In genomic region chr2:177989029-177989885, GRCh38 we compare ENCODE assay signal across 19 cellular contexts.
A peak's percentile ranks its signal among the peaks of the same experiment; 100 is the strongest.
DNase-seq lines count a peak whose midpoint lies in the region; ATAC-seq and TF ChIP-seq lines count a peak whose summit lies in the region.
"Had no signal": no experiment of that assay in that cellular context is flagged by ENCODE, and none has a peak within 500 bp of the region (broad histone marks: within the 10 kb centered on the region; RNA-seq: fewer than 3 reads in every experiment).

No MANE protein-coding gene starts in this region.

- H2AFZ ChIP-seq in ACC112 (ENCODE audit: low read length, unreplicated experiment), result no peak overlapping the region

- in situ Hi-C loops in astrocyte of the cerebellum (cut with HindIII; ENCODE audit: low sequenced_read_pairs), result no loop called here

- TF ChIP-seq CTCF in HEK293 (tag by site-specific recombination; IDR thresholded peaks at IDR 0.05) (no peak), astrocyte of the cerebellum (IDR thresholded peaks at IDR 0.05; ENCODE audit: low read depth, low read length, missing control alignments) (no peak), stomach (IDR thresholded peaks at IDR 0.05) (no peak)

- no peaks in the 10 kb centered on the region for H3K9me3 ChIP-seq in HEK293 (ENCODE audit: control insufficient read depth, insufficient read depth, low read depth, low read length)
- H3K9me3 ChIP-seq in stomach, result no peaks in the 10 kb centered on the region
- H3K9me3 ChIP-seq: psoas muscle, tibial nerve had no signal

- POLR2A ChIA-PET in HEK293 (lab: Yijun Ruan, JAX), result no interaction called here

- H3K4me1 ChIP-seq in ACC112 (ENCODE audit: control insufficient read depth, insufficient read depth, low read length, unreplicated experiment), result peaks cover 3% of the 10 kb centered on the region
- no peaks in the 10 kb centered on the region; the same call in 1 of the 2 replicates for H3K4me1 ChIP-seq in HEK293 (ENCODE audit: control insufficient read depth, insufficient read depth, low read length)
- no peaks in the 10 kb centered on the region for H3K4me1 ChIP-seq in stomach
- H3K4me1 ChIP-seq: psoas muscle, tibial nerve had no signal

- ATAC-seq in HG02970 (IDR thresholded peaks at IDR 0.05; ENCODE audit: low FRiP score, unreplicated experiment), result no peak
- ATAC-seq: naive thymus-derived CD8-positive, alpha-beta T cell; psoas muscle; stimulated activated effector memory CD8-positive, alpha-beta T cell treated with anti-CD3 and anti-CD28 coated beads, Interleukin-12 subunit alpha, Interleukin-12 subunit beta, amount 100 ng/mL, for 72 hours had no signal

- H3K4me3 ChIP-seq in ACC112 (ENCODE audit: low read depth, low read length) (no peak overlapping the region), HEK293 (ENCODE audit: low read depth, low read length) (no peak overlapping the region), astrocyte of the cerebellum (ENCODE audit: low read depth, low read length) (no peak overlapping the region), stomach (no peak overlapping the region)
- H3K4me3 ChIP-seq: coronary artery, psoas muscle, tibial nerve had no signal

- WGBS in stomach, 5 donors, result 77 to 79% (median 79%) methylated on average over 4 of the region's 4 CpGs

- no peak for TF ChIP-seq POLR2A in stomach (IDR thresholded peaks at IDR 0.05)

- intact Hi-C loops in stomach (cut with DNase I; ENCODE audit: low total_unique reads), result no loop called here

- H3K36me3 ChIP-seq in ACC112 (ENCODE audit: insufficient read depth, low read length) (no peaks in the 10 kb centered on the region), HEK293 (ENCODE audit: control insufficient read depth in 2 of 2, insufficient read depth in 1 of 2, low read length in 2 of 2) (no peaks in the 10 kb centered on the region), stomach (no peaks in the 10 kb centered on the region)
- H3K36me3 ChIP-seq: tibial nerve had no signal

- H3K27me3 ChIP-seq in ACC112 (ENCODE audit: insufficient read depth, low read length) (peaks cover 17% of the 10 kb centered on the region; the same call in 1 of the 2 replicates), stomach (no peaks in the 10 kb centered on the region)
- H3K27me3 ChIP-seq: tibial nerve had no signal

- CTCF ChIA-PET in HEK293 (lab: Yijun Ruan, JAX), result no interaction called here

- no peaks in the 10 kb centered on the region for H3K79me2 ChIP-seq in ACC112 (ENCODE audit: control insufficient read depth, insufficient read depth, low read length, unreplicated experiment)

- peak; percentile 40 for DNase-seq in astrocyte of the cerebellum (ENCODE audit: low read depth)
- DNase-seq in kidney tubule cell (ENCODE audit: low spot score), result peak; percentile 98
- no peak for DNase-seq in ecto neural progenitor cell (ENCODE audit: low spot score)
- DNase-seq in stomach, result no peak
- no peak for DNase-seq in NCI-H1105 (lab: John Stamatoyannopoulos, UW)
- DNase-seq: activated CD4-positive, alpha-beta T cell treated with anti-CD3 and anti-CD28 coated beads for 4 hours; activated CD8-positive, alpha-beta memory T cell treated with anti-CD3 and anti-CD28 coated beads, Interleukin-2, amount 50 U/mL, for 4 hours; activated effector memory CD4-positive, alpha-beta T cell treated with anti-CD3 and anti-CD28 coated beads, Interleukin-2, amount 50 U/mL, for 16 hours; anterior cingulate cortex; naive thymus-derived CD8-positive, alpha-beta T cell; NCI-H2029; NCI-H510A treated with DMSO at 0.1 percent for 48 hours; psoas muscle had no signal

- no peak for TF ChIP-seq EP300 in stomach (IDR thresholded peaks at IDR 0.05)

- H3K27ac ChIP-seq in ACC112 (ENCODE audit: low read depth, low read length) (peak overlapping the region; percentile 11; the same call in 1 of the 2 replicates), HEK293 (ENCODE audit: extremely low read depth, low read depth, low read length) (no peak overlapping the region), stomach (no peak overlapping the region)
- H3K27ac ChIP-seq: coronary artery, psoas muscle, tibial nerve had no signal

TF ChIP-seq in HEK293, 187 proteins besides CTCF, POLR2A, EP300 and RAD21:
- no peak for TF ChIP-seq ZNF530 (tag by site-specific recombination; IDR thresholded peaks at IDR 0.05; ENCODE audit: low read depth)
- TF ChIP-seq ZBTB17 (tag by site-specific recombination; IDR thresholded peaks at IDR 0.05), result peak; percentile 88
- TF ChIP-seq ZNF600 (tag by site-specific recombination; IDR thresholded peaks at IDR 0.05), result no peak

Comparison
In these comparisons a context has a peak if more than half of its experiments do, and no peak if none do; other contexts are left out.
1. DNase-seq: peak in astrocyte of the cerebellum (single experiment) and kidney tubule cell (single experiment); none in ecto neural progenitor cell (single experiment), stomach (single experiment) and NCI-H1105 (single experiment).